Comparison of ENCODE assay signal across 16 cellular contexts in the genomic region with DNA sequence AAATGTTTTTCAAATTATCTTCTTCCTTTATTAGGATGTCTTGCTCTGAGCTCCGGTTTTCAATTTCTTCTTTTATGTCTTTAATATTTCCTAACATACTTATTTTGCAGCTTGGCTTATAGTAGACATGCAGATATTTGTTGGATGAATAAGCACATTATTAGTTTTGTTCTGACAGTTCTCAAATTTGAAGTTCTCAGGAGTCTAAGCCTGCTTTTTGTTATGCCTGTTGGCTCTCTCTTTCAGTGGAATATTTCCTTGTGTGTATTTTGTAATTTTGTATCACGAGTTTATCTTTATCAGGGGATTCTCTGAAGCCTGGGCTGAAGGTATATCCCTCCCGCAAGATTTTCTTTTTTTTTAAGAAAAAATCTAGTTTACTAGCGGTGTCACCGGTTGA.
DNase-seq lines count a peak whose midpoint lies in the region; TF ChIP-seq lines count a peak whose summit lies in the region.
"Had no signal": no experiment of that assay in that cellular context is flagged by ENCODE, and none has a peak within 500 bp of the region (broad histone marks: within the 10 kb centered on the region; RNA-seq: fewer than 3 reads in every experiment).

No MANE protein-coding gene starts in this region.

- H3K36me3 Mint-ChIP-seq in IgD-negative memory B cell, result no peaks in the 10 kb centered on the region
- peaks cover 100% of the 10 kb centered on the region for H3K36me3 Mint-ChIP-seq in dendritic cell treated with granulocyte-macrophage colony-stimulating factor and Interleukin-4, amounts not matched to agents 40 ng/mL and 50 ng/mL, for 4 days (ENCODE audit: low read depth)

- no peak for TF ChIP-seq CTCF in DOHH2 (IDR thresholded peaks at IDR 0.05; ENCODE audit: low read depth, low read length, poor library complexity, severe bottlenecking)

- H3K36me3 ChIP-seq in DOHH2 (ENCODE audit: control insufficient read depth, low read length) (no peaks in the 10 kb centered on the region), skeletal muscle tissue (ENCODE audit: control insufficient read depth in 3 of 3, insufficient read depth in 3 of 3, low read length in 3 of 3) (peaks cover 0 to 38% (median 9%) of the 10 kb centered on the region in 3 donors)
- H3K36me3 ChIP-seq: colonic mucosa had no signal

- peaks cover 18 to 33% (median 25%) of the 10 kb centered on the region in 3 donors for H3K4me1 Mint-ChIP-seq in IgD-negative memory B cell
- H3K4me1 Mint-ChIP-seq in dendritic cell treated with granulocyte-macrophage colony-stimulating factor and Interleukin-4, amounts not matched to agents 40 ng/mL and 50 ng/mL, for 4 days (ENCODE audit: low read depth), result peaks cover 88% of the 10 kb centered on the region

- no peaks in the 10 kb centered on the region for H3K79me2 ChIP-seq in DOHH2 (ENCODE audit: control insufficient read depth, low read length)

- CTCF ChIA-PET in HEK293T (lab: Yijun Ruan, JAX), result interaction anchor here (0.7 to 1.0 kb wide), 2 partner anchors 332 to 753 kb away, joined by 3 to 5 read pairs; no protein-coding TSS in a partner anchor

- POLR2A ChIA-PET in HEK293T (lab: Yijun Ruan, JAX), result no interaction called here

- H3K9me3 ChIP-seq in DOHH2 (ENCODE audit: control insufficient read depth, insufficient read depth, low read length) (no peaks in the 10 kb centered on the region), skeletal muscle tissue (ENCODE audit: control insufficient read depth in 3 of 3, low read length in 3 of 3) (no peaks in the 10 kb centered on the region)
- H3K9me3 ChIP-seq: ascending aorta, colonic mucosa had no signal

- H3K27me3 ChIP-seq in DOHH2 (ENCODE audit: control insufficient read depth, low read length) (no peaks in the 10 kb centered on the region), skeletal muscle tissue (ENCODE audit: control insufficient read depth in 3 of 3, insufficient read depth in 3 of 3, low read length in 3 of 3) (no peaks in the 10 kb centered on the region)
- H3K27me3 ChIP-seq: ascending aorta, colonic mucosa had no signal

- H3K9ac ChIP-seq in skeletal muscle tissue (ENCODE audit: low read depth in 1 of 3, low read length in 3 of 3), result no peak overlapping the region

- peaks cover 35% of the 10 kb centered on the region for H3K4me1 ChIP-seq in DOHH2 (ENCODE audit: control insufficient read depth, low read length)
- H3K4me1 ChIP-seq in skeletal muscle tissue (ENCODE audit: control insufficient read depth in 3 of 3, insufficient read depth in 3 of 3, low read length in 3 of 3), result peaks cover 3% of the 10 kb centered on the region in 3 donors
- H3K4me1 ChIP-seq: colonic mucosa had no signal

- peak overlapping the region in 1 of 4 donors; percentile 9 for H3K4me3 Mint-ChIP-seq in IgD-negative memory B cell
- no peak overlapping the region for H3K4me3 Mint-ChIP-seq in dendritic cell treated with granulocyte-macrophage colony-stimulating factor and Interleukin-4, amounts not matched to agents 40 ng/mL and 50 ng/mL, for 4 days
- H3K4me3 Mint-ChIP-seq: activated CD4-positive, alpha-beta memory T cell treated with anti-CD3 and anti-CD28 coated beads for 36 hours had no signal

- no peaks in the 10 kb centered on the region for H3K9me2 ChIP-seq in DOHH2 (replicated peaks; ENCODE audit: control insufficient read depth, low read length)

- DNase-seq in HEK293T (ENCODE audit: extremely low spot score), result no peak
- DNase-seq in NCI-H1417 treated with DMSO at 0.1 percent for 48 hours (lab: John Stamatoyannopoulos, UW), result no peak
- DNase-seq in NCI-H2227 treated with DMSO at 0.1 percent for 48 hours (lab: John Stamatoyannopoulos, UW), result no peak
- DNase-seq in GDM1 (lab: John Stamatoyannopoulos, UW), result no peak
- DNase-seq: colonic mucosa; NCI-H1694; NCI-H446 treated with DMSO at 0.1 percent for 48 hours; occipital lobe; stimulated activated CD4-positive, alpha-beta T cell treated with anti-CD3 and anti-CD28 coated beads, Interleukin-4, amount 100 ng/mL, for 4 hours had no signal

- H3K4me2 ChIP-seq in DOHH2 (ENCODE audit: low read length), result peak overlapping the region; percentile 61

- peak overlapping the region in 2 of 3 donors; percentile 13 to 38 for H3K27ac Mint-ChIP-seq in IgD-negative memory B cell
- peak overlapping the region; percentile 94 for H3K27ac Mint-ChIP-seq in dendritic cell treated with granulocyte-macrophage colony-stimulating factor and Interleukin-4, amounts not matched to agents 40 ng/mL and 50 ng/mL, for 4 days
- H3K27ac Mint-ChIP-seq: activated CD4-positive, alpha-beta memory T cell treated with anti-CD3 and anti-CD28 coated beads for 36 hours; activated T-helper 2 cell treated with anti-CD3 and anti-CD28 coated beads, Interferon-gamma antibody, Interleukin-2, Interleukin-4, amounts not matched to agents 10 μg/mL and 5 μg/mL and 100 μg/mL, durations not matched to agents 14 hours and 24 hours and 36 hours had no signal

- intact Hi-C loops in dendritic cell treated with granulocyte-macrophage colony-stimulating factor and Interleukin-4, amounts not matched to agents 40 ng/mL and 50 ng/mL, for 4 days (cut with micrococcal nuclease), result loop anchor here (1.0 to 5.0 kb wide), 3 partner anchors 8 to 103 kb away; a partner anchor contains a TSS

- no peaks in the 10 kb centered on the region for H4K20me1 ChIP-seq in DOHH2 (ENCODE audit: control insufficient read depth, insufficient read depth, low read depth, low read length)

- H3K4me3 ChIP-seq in DOHH2 (ENCODE audit: low read length) (peak overlapping the region; percentile 25), skeletal muscle tissue (ENCODE audit: low read length in 3 of 3) (no peak overlapping the region)
- H3K4me3 ChIP-seq: ascending aorta, colonic mucosa had no signal

- no peaks in the 10 kb centered on the region for H3K9me3 Mint-ChIP-seq in IgD-negative memory B cell
- no peaks in the 10 kb centered on the region for H3K9me3 Mint-ChIP-seq in dendritic cell treated with granulocyte-macrophage colony-stimulating factor and Interleukin-4, amounts not matched to agents 40 ng/mL and 50 ng/mL, for 4 days
- H3K9me3 Mint-ChIP-seq: activated CD4-positive, alpha-beta memory T cell treated with anti-CD3 and anti-CD28 coated beads for 36 hours; activated T-helper 2 cell treated with anti-CD3 and anti-CD28 coated beads, Interferon-gamma antibody, Interleukin-2, Interleukin-4, amounts not matched to agents 10 μg/mL and 5 μg/mL and 100 μg/mL, durations not matched to agents 14 hours and 24 hours and 36 hours had no signal

- peaks cover 8% of the 10 kb centered on the region; the same call in 1 of the 2 replicates for H3F3A ChIP-seq in DOHH2 (ENCODE audit: control insufficient read depth, insufficient read depth)

- H3K27me3 Mint-ChIP-seq in IgD-negative memory B cell, result no peaks in the 10 kb centered on the region
- no peaks in the 10 kb centered on the region for H3K27me3 Mint-ChIP-seq in dendritic cell treated with granulocyte-macrophage colony-stimulating factor and Interleukin-4, amounts not matched to agents 40 ng/mL and 50 ng/mL, for 4 days
- H3K27me3 Mint-ChIP-seq: activated CD4-positive, alpha-beta memory T cell treated with anti-CD3 and anti-CD28 coated beads for 36 hours had no signal

- H3K27ac ChIP-seq in DOHH2 (ENCODE audit: low read depth, low read length), result peak overlapping the region; percentile 58
- H3K27ac ChIP-seq in skeletal muscle tissue (ENCODE audit: low read depth, low read length), result peak overlapping the region; percentile 45
- H3K27ac ChIP-seq: colonic mucosa had no signal

TF ChIP-seq in HEK293T, 16 proteins besides CTCF, POLR2A, EP300 and RAD21:
- TF ChIP-seq ARNT (IDR thresholded peaks at IDR 0.05), result no peak
- no peak for TF ChIP-seq TARDBP (IDR thresholded peaks at IDR 0.05)
- no peak for TF ChIP-seq CTBP1 (IDR thresholded peaks at IDR 0.05; ENCODE audit: borderline replicate concordance)
- TF ChIP-seq NFRKB (IDR thresholded peaks at IDR 0.05), result no peak
- no peak for TF ChIP-seq SUZ12 (IDR thresholded peaks at IDR 0.05)
- no peak for TF ChIP-seq ELF4 (IDR thresholded peaks at IDR 0.05)
- no peak for TF ChIP-seq FOXK2 (IDR thresholded peaks at IDR 0.05)
- TF ChIP-seq LEF1 (IDR thresholded peaks at IDR 0.05; ENCODE audit: borderline replicate concordance), result no peak
- no peak for TF ChIP-seq L3MBTL2 (conservative IDR thresholded peaks at IDR 0.05)
- TF ChIP-seq ZNF384 (IDR thresholded peaks at IDR 0.05), result no peak
- TF ChIP-seq HDGF (IDR thresholded peaks at IDR 0.05; ENCODE audit: borderline replicate concordance), result no peak
- TF ChIP-seq, protein P1, sequence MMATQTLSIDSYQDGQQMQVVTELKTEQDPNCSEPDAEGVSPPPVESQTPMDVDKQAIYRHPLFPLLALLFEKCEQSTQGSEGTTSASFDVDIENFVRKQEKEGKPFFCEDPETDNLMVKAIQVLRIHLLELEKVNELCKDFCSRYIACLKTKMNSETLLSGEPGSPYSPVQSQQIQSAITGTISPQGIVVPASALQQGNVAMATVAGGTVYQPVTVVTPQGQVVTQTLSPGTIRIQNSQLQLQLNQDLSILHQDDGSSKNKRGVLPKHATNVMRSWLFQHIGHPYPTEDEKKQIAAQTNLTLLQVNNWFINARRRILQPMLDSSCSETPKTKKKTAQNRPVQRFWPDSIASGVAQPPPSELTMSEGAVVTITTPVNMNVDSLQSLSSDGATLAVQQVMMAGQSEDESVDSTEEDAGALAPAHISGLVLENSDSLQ (IDR thresholded peaks at IDR 0.05), result no peak
- no peak for TF ChIP-seq FOXA1 (IDR thresholded peaks at IDR 0.05)
- TF ChIP-seq SP1 (IDR thresholded peaks at IDR 0.05), result no peak
